ENCODE assay signal across 23 cellular contexts in genomic region chr16:11291021-11291716, GRCh38. TPM values are rescaled to one million over a fixed set of nuclear protein-coding genes. Genes with fewer than 3 reads are reported as not detected.
"Had no signal": no experiment of that assay in that cellular context is flagged by ENCODE, and none has a peak within 500 bp of the region (broad histone marks: within the 10 kb centered on the region; RNA-seq: fewer than 3 reads in every experiment).

No MANE protein-coding gene starts in this region.

- FAIRE-seq: frontal cortex, TTC549 had no signal

- H3K27ac Mint-ChIP-seq: activated B cell treated with CpG ODN at 0.5 μM for 24 hours; activated CD8-positive, alpha-beta T cell treated with anti-CD3 and anti-CD28 coated beads, Interleukin-2, amount 10 ng/mL, durations not matched to agents 7 days and 5 days; effector memory CD8-positive, alpha-beta T cell; natural killer cell had no signal

- H3K4me3 Mint-ChIP-seq: activated B cell treated with CpG ODN at 0.5 μM for 24 hours; activated CD8-positive, alpha-beta T cell treated with anti-CD3 and anti-CD28 coated beads, Interleukin-2, amount 10 ng/mL, durations not matched to agents 7 days and 5 days; effector memory CD8-positive, alpha-beta T cell; natural killer cell had no signal

- ATAC-seq: activated CD8-positive, alpha-beta T cell treated with anti-CD3 and anti-CD28 coated beads, Interleukin-2, amount 10 ng/mL, durations not matched to agents 7 days and 5 days; effector memory CD8-positive, alpha-beta T cell; heart left ventricle; left lobe of liver; natural killer cell had no signal

- H3K9me3 Mint-ChIP-seq: activated B cell treated with CpG ODN at 0.5 μM for 24 hours; effector memory CD8-positive, alpha-beta T cell; natural killer cell had no signal

- H3K27me3 ChIP-seq: ascending aorta, heart left ventricle, sigmoid colon, stomach, testis had no signal

- H3K4me1 ChIP-seq: ascending aorta, prostate gland, sigmoid colon, testis had no signal

- H3K36me3 Mint-ChIP-seq: natural killer cell had no signal

- H3K27ac ChIP-seq: ascending aorta, heart left ventricle, prostate gland, sigmoid colon, spleen, stomach, testis had no signal

- H3K4me1 Mint-ChIP-seq: natural killer cell had no signal

- H3K9me3 ChIP-seq: ascending aorta, heart left ventricle, prostate gland, sigmoid colon, spleen, stomach, testis had no signal

- DNase-seq: activated B cell treated with CpG ODN at 0.5 μM for 24 hours; activated CD4-positive, alpha-beta T cell treated with anti-CD3 and anti-CD28 coated beads for 48 hours; activated CD8-positive, alpha-beta memory T cell treated with anti-CD3 and anti-CD28 coated beads, Interleukin-2, amount 50 U/mL, for 48 hours; activated CD8-positive, alpha-beta T cell treated with anti-CD3 and anti-CD28 coated beads, Interleukin-2, amount 10 ng/mL, durations not matched to agents 7 days and 5 days; dermis blood vessel endothelial cell; effector memory CD8-positive, alpha-beta T cell; heart left ventricle; mammary epithelial cell; natural killer cell; occipital lobe; sigmoid colon; spleen; stomach; T-helper 2 cell; testis had no signal

- H3K27me3 Mint-ChIP-seq: activated B cell treated with CpG ODN at 0.5 μM for 24 hours had no signal

- H3K36me3 ChIP-seq: ascending aorta, heart left ventricle, prostate gland, sigmoid colon, spleen, stomach had no signal

- H3K4me3 ChIP-seq: ascending aorta, heart left ventricle, prostate gland, sigmoid colon, spleen, stomach, testis had no signal

RNA-seq across cellular contexts. Expression of gene PRM1, which starts 10.0 kb away (rescaled TPM):
- total RNA-seq: activated B cell treated with CpG ODN at 0.5 μM for 24 hours; activated CD8-positive, alpha-beta T cell treated with anti-CD3 and anti-CD28 coated beads, Interleukin-2, amount 10 ng/mL, durations not matched to agents 7 days and 5 days; ascending aorta; chondrocyte; dermis blood vessel endothelial cell; fibroblast of lung; frontal cortex; heart left ventricle; left lobe of liver; mammary epithelial cell; natural killer cell; occipital lobe; sigmoid colon; spleen; stomach; urinary bladder had no signal
- polyA plus RNA-seq: fibroblast of lung, heart left ventricle, mammary epithelial cell, sigmoid colon, spleen, stomach, urinary bladder had no signal

RNA-seq across cellular contexts. Expression of gene PRM2, which starts 14.9 kb away (rescaled TPM):
- total RNA-seq: activated B cell treated with CpG ODN at 0.5 μM for 24 hours; activated CD8-positive, alpha-beta T cell treated with anti-CD3 and anti-CD28 coated beads, Interleukin-2, amount 10 ng/mL, durations not matched to agents 7 days and 5 days; ascending aorta; chondrocyte; dermis blood vessel endothelial cell; fibroblast of lung; frontal cortex; heart left ventricle; left lobe of liver; mammary epithelial cell; natural killer cell; occipital lobe; sigmoid colon; spleen; stomach; urinary bladder had no signal
- polyA plus RNA-seq: fibroblast of lung, heart left ventricle, mammary epithelial cell, sigmoid colon, spleen, stomach, urinary bladder had no signal

RNA-seq across cellular contexts. Expression of gene PRM3, which starts 17.7 kb away (rescaled TPM):
- total RNA-seq: activated B cell treated with CpG ODN at 0.5 μM for 24 hours; activated CD8-positive, alpha-beta T cell treated with anti-CD3 and anti-CD28 coated beads, Interleukin-2, amount 10 ng/mL, durations not matched to agents 7 days and 5 days; ascending aorta; chondrocyte; dermis blood vessel endothelial cell; fibroblast of lung; frontal cortex; heart left ventricle; left lobe of liver; mammary epithelial cell; natural killer cell; occipital lobe; prostate gland; sigmoid colon; spleen; stomach; urinary bladder had no signal
- polyA plus RNA-seq: fibroblast of lung, heart left ventricle, mammary epithelial cell, sigmoid colon, spleen, stomach, urinary bladder had no signal

RNA-seq across cellular contexts. Expression of gene TNP2, which starts 22.0 kb away (rescaled TPM):
- total RNA-seq: activated B cell treated with CpG ODN at 0.5 μM for 24 hours; activated CD8-positive, alpha-beta T cell treated with anti-CD3 and anti-CD28 coated beads, Interleukin-2, amount 10 ng/mL, durations not matched to agents 7 days and 5 days; ascending aorta; chondrocyte; dermis blood vessel endothelial cell; fibroblast of lung; frontal cortex; heart left ventricle; left lobe of liver; mammary epithelial cell; natural killer cell; occipital lobe; prostate gland; sigmoid colon; spleen; stomach; urinary bladder had no signal
- polyA plus RNA-seq: fibroblast of lung, heart left ventricle, mammary epithelial cell, sigmoid colon, spleen, stomach, urinary bladder had no signal

RNA-seq across cellular contexts. Expression of gene SOCS1, which starts 35.2 kb away (rescaled TPM):
- total RNA-seq: occipital lobe had no signal
